ENCODE assay signal across 1 cellular context in the genomic region with DNA sequence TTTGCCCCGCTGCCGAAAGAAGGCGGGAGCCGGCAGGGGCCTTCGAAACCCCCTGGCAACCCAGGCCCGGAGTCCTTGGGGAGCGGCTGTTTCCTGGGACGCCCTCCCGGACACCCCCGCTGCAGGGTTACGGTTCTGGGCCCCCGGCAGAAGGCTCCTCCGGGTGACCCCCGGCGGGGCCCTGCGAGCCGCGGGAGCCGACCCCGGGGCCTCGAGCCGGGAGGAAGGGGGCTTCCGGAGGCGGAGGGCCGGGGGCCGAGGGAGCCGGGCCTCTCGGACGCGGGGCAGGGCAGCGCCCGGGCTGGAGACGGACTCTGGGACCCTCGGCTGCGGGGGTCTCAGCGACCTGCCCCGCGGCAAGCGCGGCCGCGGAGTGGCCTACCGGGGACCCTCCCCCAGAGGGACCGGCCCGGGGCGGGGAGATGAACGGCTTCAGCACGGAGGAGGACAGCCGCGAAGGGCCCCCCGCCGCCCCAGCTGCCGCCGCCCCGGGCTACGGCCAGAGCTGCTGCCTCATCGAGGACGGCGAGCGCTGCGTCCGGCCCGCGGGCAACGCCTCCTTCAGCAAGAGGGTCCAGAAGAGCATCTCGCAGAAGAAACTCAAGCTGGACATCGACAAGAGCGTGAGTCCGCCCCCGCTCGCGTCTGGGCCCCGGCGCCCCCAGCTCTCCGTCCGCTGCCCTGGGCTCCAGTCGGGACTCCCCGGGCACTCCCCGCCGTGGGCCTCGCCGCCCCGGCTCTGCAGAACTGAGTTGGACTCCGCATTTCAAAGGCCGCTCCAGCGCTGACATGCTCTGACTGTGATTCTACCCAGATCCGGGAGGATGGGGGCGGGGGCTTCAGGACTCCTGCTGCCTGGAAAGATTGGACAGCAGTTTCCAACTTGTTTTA.
A peak's percentile ranks its signal among the peaks of the same experiment; 100 is the strongest.
TF ChIP-seq lines count a peak whose summit lies in the region.

No MANE protein-coding gene starts in this region.

TF ChIP-seq in HepG2, 621 proteins besides CTCF, POLR2A, EP300 and RAD21 (continued from another document and continues in another):
- TF ChIP-seq, protein P1, sequence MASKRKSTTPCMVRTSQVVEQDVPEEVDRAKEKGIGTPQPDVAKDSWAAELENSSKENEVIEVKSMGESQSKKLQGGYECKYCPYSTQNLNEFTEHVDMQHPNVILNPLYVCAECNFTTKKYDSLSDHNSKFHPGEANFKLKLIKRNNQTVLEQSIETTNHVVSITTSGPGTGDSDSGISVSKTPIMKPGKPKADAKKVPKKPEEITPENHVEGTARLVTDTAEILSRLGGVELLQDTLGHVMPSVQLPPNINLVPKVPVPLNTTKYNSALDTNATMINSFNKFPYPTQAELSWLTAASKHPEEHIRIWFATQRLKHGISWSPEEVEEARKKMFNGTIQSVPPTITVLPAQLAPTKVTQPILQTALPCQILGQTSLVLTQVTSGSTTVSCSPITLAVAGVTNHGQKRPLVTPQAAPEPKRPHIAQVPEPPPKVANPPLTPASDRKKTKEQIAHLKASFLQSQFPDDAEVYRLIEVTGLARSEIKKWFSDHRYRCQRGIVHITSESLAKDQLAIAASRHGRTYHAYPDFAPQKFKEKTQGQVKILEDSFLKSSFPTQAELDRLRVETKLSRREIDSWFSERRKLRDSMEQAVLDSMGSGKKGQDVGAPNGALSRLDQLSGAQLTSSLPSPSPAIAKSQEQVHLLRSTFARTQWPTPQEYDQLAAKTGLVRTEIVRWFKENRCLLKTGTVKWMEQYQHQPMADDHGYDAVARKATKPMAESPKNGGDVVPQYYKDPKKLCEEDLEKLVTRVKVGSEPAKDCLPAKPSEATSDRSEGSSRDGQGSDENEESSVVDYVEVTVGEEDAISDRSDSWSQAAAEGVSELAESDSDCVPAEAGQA (IDR thresholded peaks at IDR 0.05; ENCODE audit: low read depth) = no peak
- TF ChIP-seq, protein P1 (CRISPR knock-in tag; IDR thresholded peaks at IDR 0.05; ENCODE audit: borderline replicate concordance) = no peak
- TF ChIP-seq, protein P2, sequence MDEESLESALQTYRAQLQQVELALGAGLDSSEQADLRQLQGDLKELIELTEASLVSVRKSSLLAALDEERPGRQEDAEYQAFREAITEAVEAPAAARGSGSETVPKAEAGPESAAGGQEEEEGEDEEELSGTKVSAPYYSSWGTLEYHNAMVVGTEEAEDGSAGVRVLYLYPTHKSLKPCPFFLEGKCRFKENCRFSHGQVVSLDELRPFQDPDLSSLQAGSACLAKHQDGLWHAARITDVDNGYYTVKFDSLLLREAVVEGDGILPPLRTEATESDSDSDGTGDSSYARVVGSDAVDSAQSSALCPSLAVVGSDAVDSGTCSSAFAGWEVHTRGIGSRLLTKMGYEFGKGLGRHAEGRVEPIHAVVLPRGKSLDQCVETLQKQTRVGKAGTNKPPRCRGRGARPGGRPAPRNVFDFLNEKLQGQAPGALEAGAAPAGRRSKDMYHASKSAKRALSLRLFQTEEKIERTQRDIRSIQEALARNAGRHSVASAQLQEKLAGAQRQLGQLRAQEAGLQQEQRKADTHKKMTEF (CRISPR knock-in tag; IDR thresholded peaks at IDR 0.05) = 0 out of 2 replicates have a peak, but pooled peaks have one; percentile 34
- TF ChIP-seq ZFP82 (CRISPR knock-in tag; IDR thresholded peaks at IDR 0.05; ENCODE audit: borderline replicate concordance) (no peak), ERF (CRISPR knock-in tag; IDR thresholded peaks at IDR 0.05) (0 out of 2 replicates have a peak, but pooled peaks have one; percentile 24), ZNF501 (CRISPR knock-in tag; IDR thresholded peaks at IDR 0.05) (peak; percentile 59; the same call in 1 of the 2 replicates), KMT2B (CRISPR knock-in tag; IDR thresholded peaks at IDR 0.05) (no peak), ZNF7 (CRISPR knock-in tag; IDR thresholded peaks at IDR 0.05) (no peak), ZSCAN29 (CRISPR knock-in tag; conservative IDR thresholded peaks at IDR 0.05) (peak; percentile 90), ZC3H4 (CRISPR knock-in tag; IDR thresholded peaks at IDR 0.05; ENCODE audit: borderline replicate concordance) (no peak), HNRNPL (IDR thresholded peaks at IDR 0.05; ENCODE audit: low read depth, low read length) (no peak), NAIF1 (CRISPR knock-in tag; IDR thresholded peaks at IDR 0.05; ENCODE audit: borderline replicate concordance) (no peak), KDM5B (CRISPR knock-in tag; IDR thresholded peaks at IDR 0.05; ENCODE audit: borderline replicate concordance) (no peak; the same call in 1 of the 2 replicates), KLF6 (CRISPR knock-in tag; IDR thresholded peaks at IDR 0.05) (no peak), TEAD2 (CRISPR knock-in tag; IDR thresholded peaks at IDR 0.05) (no peak), SALL2 (CRISPR knock-in tag; IDR thresholded peaks at IDR 0.05) (no peak), KDM1A (CRISPR knock-in tag; IDR thresholded peaks at IDR 0.05) (no peak), ZNF784 (CRISPR knock-in tag; IDR thresholded peaks at IDR 0.05; ENCODE audit: borderline replicate concordance) (no peak), ZNF577 (CRISPR knock-in tag; IDR thresholded peaks at IDR 0.05; ENCODE audit: borderline replicate concordance, low read depth) (no peak), HOXA3 (CRISPR knock-in tag; IDR thresholded peaks at IDR 0.05) (no peak), ZNF720 (CRISPR knock-in tag; IDR thresholded peaks at IDR 0.05) (no peak), REXO4 (CRISPR knock-in tag; IDR thresholded peaks at IDR 0.05; ENCODE audit: borderline replicate concordance) (no peak), ZNF468 (CRISPR knock-in tag; IDR thresholded peaks at IDR 0.05) (no peak), FOXO1 (CRISPR knock-in tag; IDR thresholded peaks at IDR 0.05) (no peak), ZNF788 (CRISPR knock-in tag; IDR thresholded peaks at IDR 0.05; ENCODE audit: borderline replicate concordance) (no peak), ZNF878 (CRISPR knock-in tag; IDR thresholded peaks at IDR 0.05) (no peak), NR2F1 (CRISPR knock-in tag; IDR thresholded peaks at IDR 0.05) (no peak), HIVEP1 (CRISPR knock-in tag; IDR thresholded peaks at IDR 0.05) (0 out of 2 replicates have a peak, but pooled peaks have one; percentile 21), ATRX (CRISPR knock-in tag; IDR thresholded peaks at IDR 0.05; ENCODE audit: borderline replicate concordance) (no peak)
- TF ChIP-seq, protein P3, sequence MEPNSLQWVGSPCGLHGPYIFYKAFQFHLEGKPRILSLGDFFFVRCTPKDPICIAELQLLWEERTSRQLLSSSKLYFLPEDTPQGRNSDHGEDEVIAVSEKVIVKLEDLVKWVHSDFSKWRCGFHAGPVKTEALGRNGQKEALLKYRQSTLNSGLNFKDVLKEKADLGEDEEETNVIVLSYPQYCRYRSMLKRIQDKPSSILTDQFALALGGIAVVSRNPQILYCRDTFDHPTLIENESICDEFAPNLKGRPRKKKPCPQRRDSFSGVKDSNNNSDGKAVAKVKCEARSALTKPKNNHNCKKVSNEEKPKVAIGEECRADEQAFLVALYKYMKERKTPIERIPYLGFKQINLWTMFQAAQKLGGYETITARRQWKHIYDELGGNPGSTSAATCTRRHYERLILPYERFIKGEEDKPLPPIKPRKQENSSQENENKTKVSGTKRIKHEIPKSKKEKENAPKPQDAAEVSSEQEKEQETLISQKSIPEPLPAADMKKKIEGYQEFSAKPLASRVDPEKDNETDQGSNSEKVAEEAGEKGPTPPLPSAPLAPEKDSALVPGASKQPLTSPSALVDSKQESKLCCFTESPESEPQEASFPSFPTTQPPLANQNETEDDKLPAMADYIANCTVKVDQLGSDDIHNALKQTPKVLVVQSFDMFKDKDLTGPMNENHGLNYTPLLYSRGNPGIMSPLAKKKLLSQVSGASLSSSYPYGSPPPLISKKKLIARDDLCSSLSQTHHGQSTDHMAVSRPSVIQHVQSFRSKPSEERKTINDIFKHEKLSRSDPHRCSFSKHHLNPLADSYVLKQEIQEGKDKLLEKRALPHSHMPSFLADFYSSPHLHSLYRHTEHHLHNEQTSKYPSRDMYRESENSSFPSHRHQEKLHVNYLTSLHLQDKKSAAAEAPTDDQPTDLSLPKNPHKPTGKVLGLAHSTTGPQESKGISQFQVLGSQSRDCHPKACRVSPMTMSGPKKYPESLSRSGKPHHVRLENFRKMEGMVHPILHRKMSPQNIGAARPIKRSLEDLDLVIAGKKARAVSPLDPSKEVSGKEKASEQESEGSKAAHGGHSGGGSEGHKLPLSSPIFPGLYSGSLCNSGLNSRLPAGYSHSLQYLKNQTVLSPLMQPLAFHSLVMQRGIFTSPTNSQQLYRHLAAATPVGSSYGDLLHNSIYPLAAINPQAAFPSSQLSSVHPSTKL (CRISPR knock-in tag; IDR thresholded peaks at IDR 0.05) = no peak
- TF ChIP-seq, protein P4, sequence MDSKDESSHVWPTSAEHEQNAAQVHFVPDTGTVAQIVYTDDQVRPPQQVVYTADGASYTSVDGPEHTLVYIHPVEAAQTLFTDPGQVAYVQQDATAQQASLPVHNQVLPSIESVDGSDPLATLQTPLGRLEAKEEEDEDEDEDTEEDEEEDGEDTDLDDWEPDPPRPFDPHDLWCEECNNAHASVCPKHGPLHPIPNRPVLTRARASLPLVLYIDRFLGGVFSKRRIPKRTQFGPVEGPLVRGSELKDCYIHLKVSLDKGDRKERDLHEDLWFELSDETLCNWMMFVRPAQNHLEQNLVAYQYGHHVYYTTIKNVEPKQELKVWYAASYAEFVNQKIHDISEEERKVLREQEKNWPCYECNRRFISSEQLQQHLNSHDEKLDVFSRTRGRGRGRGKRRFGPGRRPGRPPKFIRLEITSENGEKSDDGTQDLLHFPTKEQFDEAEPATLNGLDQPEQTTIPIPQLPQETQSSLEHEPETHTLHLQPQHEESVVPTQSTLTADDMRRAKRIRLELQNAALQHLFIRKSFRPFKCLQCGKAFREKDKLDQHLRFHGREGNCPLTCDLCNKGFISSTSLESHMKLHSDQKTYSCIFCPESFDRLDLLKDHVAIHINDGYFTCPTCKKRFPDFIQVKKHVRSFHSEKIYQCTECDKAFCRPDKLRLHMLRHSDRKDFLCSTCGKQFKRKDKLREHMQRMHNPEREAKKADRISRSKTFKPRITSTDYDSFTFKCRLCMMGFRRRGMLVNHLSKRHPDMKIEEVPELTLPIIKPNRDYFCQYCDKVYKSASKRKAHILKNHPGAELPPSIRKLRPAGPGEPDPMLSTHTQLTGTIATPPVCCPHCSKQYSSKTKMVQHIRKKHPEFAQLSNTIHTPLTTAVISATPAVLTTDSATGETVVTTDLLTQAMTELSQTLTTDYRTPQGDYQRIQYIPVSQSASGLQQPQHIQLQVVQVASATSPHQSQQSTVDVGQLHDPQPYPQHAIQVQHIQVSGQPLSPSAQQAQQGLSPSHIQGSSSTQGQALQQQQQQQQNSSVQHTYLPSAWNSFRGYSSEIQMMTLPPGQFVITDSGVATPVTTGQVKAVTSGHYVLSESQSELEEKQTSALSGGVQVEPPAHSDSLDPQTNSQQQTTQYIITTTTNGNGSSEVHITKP (CRISPR knock-in tag; IDR thresholded peaks at IDR 0.05; ENCODE audit: low read depth) = no peak
- TF ChIP-seq, protein P5, sequence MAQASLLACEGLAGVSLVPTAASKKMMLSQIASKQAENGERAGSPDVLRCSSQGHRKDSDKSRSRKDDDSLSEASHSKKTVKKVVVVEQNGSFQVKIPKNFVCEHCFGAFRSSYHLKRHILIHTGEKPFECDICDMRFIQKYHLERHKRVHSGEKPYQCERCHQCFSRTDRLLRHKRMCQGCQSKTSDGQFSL (CRISPR knock-in tag; IDR thresholded peaks at IDR 0.05) = no peak
- TF ChIP-seq, protein P6, sequence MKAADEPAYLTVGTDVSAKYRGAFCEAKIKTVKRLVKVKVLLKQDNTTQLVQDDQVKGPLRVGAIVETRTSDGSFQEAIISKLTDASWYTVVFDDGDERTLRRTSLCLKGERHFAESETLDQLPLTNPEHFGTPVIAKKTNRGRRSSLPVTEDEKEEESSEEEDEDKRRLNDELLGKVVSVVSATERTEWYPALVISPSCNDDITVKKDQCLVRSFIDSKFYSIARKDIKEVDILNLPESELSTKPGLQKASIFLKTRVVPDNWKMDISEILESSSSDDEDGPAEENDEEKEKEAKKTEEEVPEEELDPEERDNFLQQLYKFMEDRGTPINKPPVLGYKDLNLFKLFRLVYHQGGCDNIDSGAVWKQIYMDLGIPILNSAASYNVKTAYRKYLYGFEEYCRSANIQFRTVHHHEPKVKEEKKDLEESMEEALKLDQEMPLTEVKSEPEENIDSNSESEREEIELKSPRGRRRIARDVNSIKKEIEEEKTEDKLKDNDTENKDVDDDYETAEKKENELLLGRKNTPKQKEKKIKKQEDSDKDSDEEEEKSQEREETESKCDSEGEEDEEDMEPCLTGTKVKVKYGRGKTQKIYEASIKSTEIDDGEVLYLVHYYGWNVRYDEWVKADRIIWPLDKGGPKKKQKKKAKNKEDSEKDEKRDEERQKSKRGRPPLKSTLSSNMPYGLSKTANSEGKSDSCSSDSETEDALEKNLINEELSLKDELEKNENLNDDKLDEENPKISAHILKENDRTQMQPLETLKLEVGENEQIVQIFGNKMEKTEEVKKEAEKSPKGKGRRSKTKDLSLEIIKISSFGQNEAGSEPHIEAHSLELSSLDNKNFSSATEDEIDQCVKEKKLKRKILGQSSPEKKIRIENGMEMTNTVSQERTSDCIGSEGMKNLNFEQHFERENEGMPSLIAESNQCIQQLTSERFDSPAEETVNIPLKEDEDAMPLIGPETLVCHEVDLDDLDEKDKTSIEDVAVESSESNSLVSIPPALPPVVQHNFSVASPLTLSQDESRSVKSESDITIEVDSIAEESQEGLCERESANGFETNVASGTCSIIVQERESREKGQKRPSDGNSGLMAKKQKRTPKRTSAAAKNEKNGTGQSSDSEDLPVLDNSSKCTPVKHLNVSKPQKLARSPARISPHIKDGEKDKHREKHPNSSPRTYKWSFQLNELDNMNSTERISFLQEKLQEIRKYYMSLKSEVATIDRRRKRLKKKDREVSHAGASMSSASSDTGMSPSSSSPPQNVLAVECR (CRISPR knock-in tag; IDR thresholded peaks at IDR 0.05; ENCODE audit: borderline replicate concordance) = peak; percentile 58; the same call in 1 of the 2 replicates
